Comparison of ENCODE assay signal across 1 cellular context in the genomic region with DNA sequence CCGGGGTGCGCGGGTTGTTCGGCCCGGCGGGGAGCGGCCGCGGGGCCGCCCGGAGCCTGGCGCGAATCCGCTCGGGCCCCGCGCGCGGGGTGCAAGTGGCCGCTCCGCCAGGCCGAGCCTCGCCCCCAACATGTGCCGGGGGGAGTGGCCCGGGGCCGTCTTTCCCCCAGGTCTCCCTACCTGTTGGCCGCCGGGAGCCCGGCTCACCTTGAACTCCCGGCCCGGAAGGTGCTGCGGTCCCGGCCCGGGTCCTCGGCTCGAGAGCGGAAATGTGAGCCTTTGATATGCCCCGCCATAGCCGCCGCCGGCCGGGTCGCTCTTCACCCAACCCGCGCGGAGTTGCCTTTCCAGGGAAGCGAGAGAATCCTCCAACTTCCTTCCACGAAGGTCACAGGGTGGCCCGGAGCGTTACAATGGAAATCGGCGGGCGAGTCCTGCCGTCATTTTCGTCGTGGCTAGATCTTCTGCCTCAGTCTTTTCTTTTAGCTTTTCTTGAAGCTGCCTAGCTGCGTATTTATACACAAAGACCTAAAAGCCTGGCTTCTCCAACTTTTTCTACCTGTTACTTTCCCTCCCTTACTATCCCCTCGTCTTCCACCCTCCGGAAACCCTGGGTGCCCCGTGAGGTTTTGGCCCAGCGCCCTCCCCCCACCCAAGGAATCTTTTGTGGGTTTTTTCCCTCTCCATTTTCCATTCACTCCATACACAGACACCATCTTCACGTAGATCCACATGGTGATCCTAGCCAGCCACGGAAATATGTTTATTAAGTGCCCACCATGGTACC.
TF ChIP-seq lines count a peak whose summit lies in the region.

No MANE protein-coding gene starts in this region.

TF ChIP-seq in IMR-90, 13 proteins besides CTCF, POLR2A, EP300 and RAD21:
- no peak for TF ChIP-seq MAZ (IDR thresholded peaks at IDR 0.05; ENCODE audit: borderline replicate concordance, low read depth, low read length)
- TF ChIP-seq RFX5 (IDR thresholded peaks at IDR 0.05; ENCODE audit: low read depth, low read length): no peak
- TF ChIP-seq MAFK (IDR thresholded peaks at IDR 0.05; ENCODE audit: low read depth, low read length): no peak
- TF ChIP-seq RCOR1 (IDR thresholded peaks at IDR 0.05; ENCODE audit: insufficient replicate concordance, low read length): no peak
- TF ChIP-seq FOS (IDR thresholded peaks at IDR 0.05; ENCODE audit: low read depth, low read length): no peak
- TF ChIP-seq CEBPB (IDR thresholded peaks at IDR 0.05; ENCODE audit: low read depth, low read length): no peak
- no peak for TF ChIP-seq BHLHE40 (IDR thresholded peaks at IDR 0.05; ENCODE audit: low read depth, low read length)
- no peak for TF ChIP-seq CHD1 (IDR thresholded peaks at IDR 0.05; ENCODE audit: low read depth, low read length)
- TF ChIP-seq MXI1 (IDR thresholded peaks at IDR 0.05; ENCODE audit: borderline replicate concordance, low read depth, low read length): no peak
- no peak for TF ChIP-seq USF2 (IDR thresholded peaks at IDR 0.05; ENCODE audit: low read depth, low read length)
- TF ChIP-seq SMC3 (IDR thresholded peaks at IDR 0.05; ENCODE audit: low read depth, low read length): no peak
